ENCODE assay signal across 1 cellular context in genomic region chr1:35202048-35202719, GRCh38.
TF ChIP-seq lines count a peak whose summit lies in the region.

No MANE protein-coding gene starts in this region.

TF ChIP-seq in K562, 482 proteins besides CTCF, POLR2A, EP300 and RAD21 (continued from another document and continues in another):
- TF ChIP-seq, protein P1, sequence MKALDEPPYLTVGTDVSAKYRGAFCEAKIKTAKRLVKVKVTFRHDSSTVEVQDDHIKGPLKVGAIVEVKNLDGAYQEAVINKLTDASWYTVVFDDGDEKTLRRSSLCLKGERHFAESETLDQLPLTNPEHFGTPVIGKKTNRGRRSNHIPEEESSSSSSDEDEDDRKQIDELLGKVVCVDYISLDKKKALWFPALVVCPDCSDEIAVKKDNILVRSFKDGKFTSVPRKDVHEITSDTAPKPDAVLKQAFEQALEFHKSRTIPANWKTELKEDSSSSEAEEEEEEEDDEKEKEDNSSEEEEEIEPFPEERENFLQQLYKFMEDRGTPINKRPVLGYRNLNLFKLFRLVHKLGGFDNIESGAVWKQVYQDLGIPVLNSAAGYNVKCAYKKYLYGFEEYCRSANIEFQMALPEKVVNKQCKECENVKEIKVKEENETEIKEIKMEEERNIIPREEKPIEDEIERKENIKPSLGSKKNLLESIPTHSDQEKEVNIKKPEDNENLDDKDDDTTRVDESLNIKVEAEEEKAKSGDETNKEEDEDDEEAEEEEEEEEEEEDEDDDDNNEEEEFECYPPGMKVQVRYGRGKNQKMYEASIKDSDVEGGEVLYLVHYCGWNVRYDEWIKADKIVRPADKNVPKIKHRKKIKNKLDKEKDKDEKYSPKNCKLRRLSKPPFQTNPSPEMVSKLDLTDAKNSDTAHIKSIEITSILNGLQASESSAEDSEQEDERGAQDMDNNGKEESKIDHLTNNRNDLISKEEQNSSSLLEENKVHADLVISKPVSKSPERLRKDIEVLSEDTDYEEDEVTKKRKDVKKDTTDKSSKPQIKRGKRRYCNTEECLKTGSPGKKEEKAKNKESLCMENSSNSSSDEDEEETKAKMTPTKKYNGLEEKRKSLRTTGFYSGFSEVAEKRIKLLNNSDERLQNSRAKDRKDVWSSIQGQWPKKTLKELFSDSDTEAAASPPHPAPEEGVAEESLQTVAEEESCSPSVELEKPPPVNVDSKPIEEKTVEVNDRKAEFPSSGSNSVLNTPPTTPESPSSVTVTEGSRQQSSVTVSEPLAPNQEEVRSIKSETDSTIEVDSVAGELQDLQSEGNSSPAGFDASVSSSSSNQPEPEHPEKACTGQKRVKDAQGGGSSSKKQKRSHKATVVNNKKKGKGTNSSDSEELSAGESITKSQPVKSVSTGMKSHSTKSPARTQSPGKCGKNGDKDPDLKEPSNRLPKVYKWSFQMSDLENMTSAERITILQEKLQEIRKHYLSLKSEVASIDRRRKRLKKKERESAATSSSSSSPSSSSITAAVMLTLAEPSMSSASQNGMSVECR (CRISPR knock-in tag; IDR thresholded peaks at IDR 0.05): no peak
- TF ChIP-seq TOE1 (IDR thresholded peaks at IDR 0.05; ENCODE audit: borderline replicate concordance): 0 out of 2 replicates have a peak, but pooled peaks have one; percentile 28
- TF ChIP-seq TOE1 (CRISPR knock-in tag; IDR thresholded peaks at IDR 0.05; ENCODE audit: borderline replicate concordance, low read depth): no peak
- TF ChIP-seq, protein P2, sequence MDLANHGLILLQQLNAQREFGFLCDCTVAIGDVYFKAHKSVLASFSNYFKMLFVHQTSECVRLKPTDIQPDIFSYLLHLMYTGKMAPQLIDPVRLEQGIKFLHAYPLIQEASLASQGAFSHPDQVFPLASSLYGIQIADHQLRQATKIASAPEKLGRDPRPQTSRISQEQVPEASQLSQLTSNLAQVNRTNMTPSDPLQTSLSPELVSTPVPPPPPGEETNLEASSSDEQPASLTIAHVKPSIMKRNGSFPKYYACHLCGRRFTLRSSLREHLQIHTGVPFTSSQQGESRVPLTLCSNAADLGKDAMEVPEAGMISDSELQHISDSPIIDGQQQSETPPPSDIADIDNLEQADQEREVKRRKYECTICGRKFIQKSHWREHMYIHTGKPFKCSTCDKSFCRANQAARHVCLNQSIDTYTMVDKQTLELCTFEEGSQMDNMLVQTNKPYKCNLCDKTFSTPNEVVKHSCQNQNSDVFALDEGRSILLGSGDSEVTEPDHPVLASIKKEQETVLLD (IDR thresholded peaks at IDR 0.05): no peak
- TF ChIP-seq ETS1 (conservative IDR thresholded peaks at IDR 0.05; ENCODE audit: control insufficient read depth, low read depth, low read length): no peak
- no peak for TF ChIP-seq LEF1 (IDR thresholded peaks at IDR 0.05)
- no peak; a peak in 1 of 4 replicates for TF ChIP-seq NRF1 (conservative IDR thresholded peaks at IDR 0.05 in 1 of 2, IDR thresholded peaks at IDR 0.05 in 1 of 2)
- TF ChIP-seq PRMT5 (CRISPR knock-in tag; IDR thresholded peaks at IDR 0.05): no peak
- TF ChIP-seq, protein P3, sequence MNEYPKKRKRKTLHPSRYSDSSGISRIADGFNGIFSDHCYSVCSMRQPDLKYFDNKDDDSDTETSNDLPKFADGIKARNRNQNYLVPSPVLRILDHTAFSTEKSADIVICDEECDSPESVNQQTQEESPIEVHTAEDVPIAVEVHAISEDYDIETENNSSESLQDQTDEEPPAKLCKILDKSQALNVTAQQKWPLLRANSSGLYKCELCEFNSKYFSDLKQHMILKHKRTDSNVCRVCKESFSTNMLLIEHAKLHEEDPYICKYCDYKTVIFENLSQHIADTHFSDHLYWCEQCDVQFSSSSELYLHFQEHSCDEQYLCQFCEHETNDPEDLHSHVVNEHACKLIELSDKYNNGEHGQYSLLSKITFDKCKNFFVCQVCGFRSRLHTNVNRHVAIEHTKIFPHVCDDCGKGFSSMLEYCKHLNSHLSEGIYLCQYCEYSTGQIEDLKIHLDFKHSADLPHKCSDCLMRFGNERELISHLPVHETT (CRISPR knock-in tag; conservative IDR thresholded peaks at IDR 0.05 in 1 of 2, IDR thresholded peaks at IDR 0.05 in 1 of 2): no peak
- no peak for TF ChIP-seq ZNF398 (CRISPR knock-in tag; IDR thresholded peaks at IDR 0.05)
- TF ChIP-seq HMG20B (CRISPR knock-in tag; IDR thresholded peaks at IDR 0.05): no peak
- no peak for TF ChIP-seq ZNF143 (CRISPR knock-in tag; IDR thresholded peaks at IDR 0.05)
- TF ChIP-seq RFX7 (CRISPR knock-in tag; IDR thresholded peaks at IDR 0.05): no peak
- no peak for TF ChIP-seq MCM5 (IDR thresholded peaks at IDR 0.05; ENCODE audit: low read depth)
- TF ChIP-seq POLR2B (IDR thresholded peaks at IDR 0.05; ENCODE audit: low read depth, partially characterized antibody): no peak
- TF ChIP-seq KDM5B (IDR thresholded peaks at IDR 0.05; ENCODE audit: insufficient replicate concordance, low read depth, low read length): no peak
- no peak for TF ChIP-seq MTA3 (IDR thresholded peaks at IDR 0.05; ENCODE audit: borderline replicate concordance)
- TF ChIP-seq ID3 (CRISPR knock-in tag; IDR thresholded peaks at IDR 0.05): no peak
- TF ChIP-seq ID3 (tag; IDR thresholded peaks at IDR 0.05): no peak
- TF ChIP-seq GATAD2B (IDR thresholded peaks at IDR 0.05; ENCODE audit: borderline replicate concordance): peak; percentile 16; the same call in 1 of the 2 replicates
- TF ChIP-seq KLF6 (CRISPR knock-in tag; IDR thresholded peaks at IDR 0.05; ENCODE audit: borderline replicate concordance): no peak
- no peak for TF ChIP-seq E2F6 (IDR thresholded peaks at IDR 0.05; ENCODE audit: borderline replicate concordance in 1 of 2, extremely low read depth in 1 of 2, insufficient read depth in 1 of 2, insufficient read length in 1 of 2, low read depth in 1 of 2, low read length in 1 of 2, poor library complexity in 1 of 2, severe bottlenecking in 1 of 2)
- TF ChIP-seq RBM17 (IDR thresholded peaks at IDR 0.05; ENCODE audit: borderline replicate concordance, low read depth, low read length): no peak
- no peak for TF ChIP-seq FOS (IDR thresholded peaks at IDR 0.05; ENCODE audit: extremely low read depth, insufficient read length)
- TF ChIP-seq IRF2 (CRISPR knock-in tag; IDR thresholded peaks at IDR 0.05): no peak
- no peak for TF ChIP-seq THAP7 (CRISPR knock-in tag; IDR thresholded peaks at IDR 0.05)
- TF ChIP-seq MEF2D (tag; conservative IDR thresholded peaks at IDR 0.05; ENCODE audit: low read depth): no peak
- no peak for TF ChIP-seq ZNF316 (IDR thresholded peaks at IDR 0.05)
- TF ChIP-seq FOXK1 (CRISPR knock-in tag; IDR thresholded peaks at IDR 0.05; ENCODE audit: borderline replicate concordance): no peak
- TF ChIP-seq L3MBTL2 (IDR thresholded peaks at IDR 0.05): no peak
- TF ChIP-seq SIN3A (IDR thresholded peaks at IDR 0.05; ENCODE audit: borderline replicate concordance in 2 of 2, control insufficient read depth in 1 of 2, low read depth in 2 of 2, low read length in 2 of 2): no peak
- TF ChIP-seq POLR2G (IDR thresholded peaks at IDR 0.05; ENCODE audit: low read depth, low read length): no peak
- no peak for TF ChIP-seq HOXB6 (CRISPR knock-in tag; IDR thresholded peaks at IDR 0.05; ENCODE audit: borderline replicate concordance)
- TF ChIP-seq WHSC1 (IDR thresholded peaks at IDR 0.05; ENCODE audit: low read length): no peak
- TF ChIP-seq RHOXF2B (CRISPR knock-in tag; conservative IDR thresholded peaks at IDR 0.05): no peak
- no peak for TF ChIP-seq SRSF1 (IDR thresholded peaks at IDR 0.05; ENCODE audit: low read depth, low read length)
- TF ChIP-seq GTF2F1 (IDR thresholded peaks at IDR 0.05; ENCODE audit: low read depth, low read length): no peak
- TF ChIP-seq COPS2 (conservative IDR thresholded peaks at IDR 0.05): no peak
- TF ChIP-seq KDM2B (CRISPR knock-in tag; IDR thresholded peaks at IDR 0.05): no peak
- no peak for TF ChIP-seq TFAM (CRISPR knock-in tag; conservative IDR thresholded peaks at IDR 0.05)
- TF ChIP-seq VEZF1 (CRISPR knock-in tag; IDR thresholded peaks at IDR 0.05): no peak
- no peak for TF ChIP-seq RNF219 (CRISPR knock-in tag; IDR thresholded peaks at IDR 0.05)
- no peak for TF ChIP-seq NEUROD1 (IDR thresholded peaks at IDR 0.05; ENCODE audit: borderline replicate concordance, low read depth, low read length, partially characterized antibody)
- no peak for TF ChIP-seq U2AF1 (optimal IDR thresholded peaks at IDR 0.05; ENCODE audit: low read depth, low read length)
- TF ChIP-seq, protein P4, sequence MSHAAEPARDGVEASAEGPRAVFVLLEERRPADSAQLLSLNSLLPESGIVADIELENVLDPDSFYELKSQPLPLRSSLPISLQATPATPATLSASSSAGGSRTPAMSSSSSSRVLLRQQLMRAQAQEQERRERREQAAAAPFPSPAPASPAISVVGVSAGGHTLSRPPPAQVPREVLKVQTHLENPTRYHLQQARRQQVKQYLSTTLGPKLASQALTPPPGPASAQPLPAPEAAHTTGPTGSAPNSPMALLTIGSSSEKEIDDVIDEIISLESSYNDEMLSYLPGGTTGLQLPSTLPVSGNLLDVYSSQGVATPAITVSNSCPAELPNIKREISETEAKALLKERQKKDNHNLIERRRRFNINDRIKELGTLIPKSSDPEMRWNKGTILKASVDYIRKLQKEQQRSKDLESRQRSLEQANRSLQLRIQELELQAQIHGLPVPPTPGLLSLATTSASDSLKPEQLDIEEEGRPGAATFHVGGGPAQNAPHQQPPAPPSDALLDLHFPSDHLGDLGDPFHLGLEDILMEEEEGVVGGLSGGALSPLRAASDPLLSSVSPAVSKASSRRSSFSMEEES (CRISPR knock-in tag; IDR thresholded peaks at IDR 0.05): no peak
- TF ChIP-seq ESRRA (IDR thresholded peaks at IDR 0.05; ENCODE audit: borderline replicate concordance, low read depth): no peak
- TF ChIP-seq ZNF583 (CRISPR knock-in tag; IDR thresholded peaks at IDR 0.05): no peak
- TF ChIP-seq SAP30 (IDR thresholded peaks at IDR 0.05; ENCODE audit: borderline replicate concordance, insufficient read depth, low read depth, low read length, poor library complexity, severe bottlenecking): no peak
- TF ChIP-seq NFE2L1 (tag; IDR thresholded peaks at IDR 0.05; ENCODE audit: borderline replicate concordance, low read depth): no peak
- TF ChIP-seq THRAP3 (IDR thresholded peaks at IDR 0.05; ENCODE audit: borderline replicate concordance): no peak
- no peak for TF ChIP-seq ZNF347 (CRISPR knock-in tag; IDR thresholded peaks at IDR 0.05; ENCODE audit: low read depth)
